In the genomic region with DNA sequence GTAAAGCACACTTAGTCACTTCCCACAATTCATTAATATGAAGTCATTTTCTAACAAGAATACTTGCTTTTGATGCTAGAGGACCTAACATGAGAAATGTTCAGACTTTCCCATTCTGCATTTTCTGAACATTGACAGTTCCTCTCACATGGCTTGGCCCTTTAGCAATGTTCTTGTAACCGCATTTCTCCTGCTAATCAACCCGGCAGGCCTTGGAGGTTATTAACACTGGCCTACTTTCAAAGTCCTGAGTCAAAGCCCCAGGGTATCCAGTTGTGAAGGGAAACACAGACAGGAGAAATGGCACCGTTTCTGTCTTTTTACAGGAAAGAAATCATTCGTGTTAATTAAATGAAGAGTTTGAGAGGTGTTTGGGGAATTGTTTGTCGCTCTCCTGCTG, we compare ENCODE assay signal across 23 cellular contexts.
DNase-seq lines count a peak whose midpoint lies in the region; ATAC-seq lines count a peak whose summit lies in the region.
"Had no signal": no experiment of that assay in that cellular context is flagged by ENCODE, and none has a peak within 500 bp of the region (broad histone marks: within the 10 kb centered on the region; RNA-seq: fewer than 3 reads in every experiment).

No MANE protein-coding gene starts in this region.

- H3K27ac Mint-ChIP-seq in activated naive CD8-positive, alpha-beta T cell treated with anti-CD3 and anti-CD28 coated beads for 36 hours, result no peak overlapping the region
- H3K27ac Mint-ChIP-seq: activated CD4-positive, alpha-beta memory T cell treated with anti-CD3 and anti-CD28 coated beads, Interleukin-2, amount 10 ng/mL, durations not matched to agents 7 days and 5 days; activated naive CD8-positive, alpha-beta T cell treated with anti-CD3 and anti-CD28 coated beads, Interleukin-2, amount 10 ng/mL, durations not matched to agents 7 days and 5 days; memory B cell had no signal

- peak; percentile 9 for DNase-seq in G401 (ENCODE audit: low spot score)
- DNase-seq in astrocyte of the hippocampus (ENCODE audit: low read depth, low spot score), result peak; percentile 83
- DNase-seq in epidermal melanocyte (ENCODE audit: insufficient read length, low spot score), result peak; percentile 40
- DNase-seq in pons (ENCODE audit: low spot score), result peak; percentile 11
- no peak for DNase-seq in KG1 (lab: John Stamatoyannopoulos, UW)
- DNase-seq in activated naive CD8-positive, alpha-beta T cell treated with anti-CD3 and anti-CD28 coated beads for 36 hours, result no peak
- DNase-seq: activated CD4-positive, alpha-beta memory T cell treated with anti-CD3 and anti-CD28 coated beads, Interleukin-2, amount 10 ng/mL, durations not matched to agents 7 days and 5 days; activated effector memory CD4-positive, alpha-beta T cell treated with Interleukin-2 at 50 U/mL for 16 hours; activated naive CD8-positive, alpha-beta T cell treated with anti-CD3 and anti-CD28 coated beads, Interleukin-2, amount 10 ng/mL, durations not matched to agents 7 days and 5 days; brain microvascular endothelial cell; DMS79 treated with DMSO at 0.1 percent for 48 hours; H7; IMR-90; NCI-H2029 treated with DMSO at 0.1 percent for 48 hours; NCI-H345; SJCRH30; small intestine; stimulated activated CD4-positive, alpha-beta T cell treated with anti-CD3 and anti-CD28 coated beads, Interleukin-2, amount 100 ng/mL, for 24 hours; T-helper 1 cell had no signal

- in situ Hi-C loops in G401 (cut with HindIII; ENCODE audit: low sequenced_read_pairs), result no loop called here

- no peaks in the 10 kb centered on the region for H3K27me3 Mint-ChIP-seq in activated naive CD8-positive, alpha-beta T cell treated with anti-CD3 and anti-CD28 coated beads for 36 hours
- H3K27me3 Mint-ChIP-seq: activated CD4-positive, alpha-beta memory T cell treated with anti-CD3 and anti-CD28 coated beads, Interleukin-2, amount 10 ng/mL, durations not matched to agents 7 days and 5 days; activated naive CD8-positive, alpha-beta T cell treated with anti-CD3 and anti-CD28 coated beads, Interleukin-2, amount 10 ng/mL, durations not matched to agents 7 days and 5 days; memory B cell had no signal

- H3K4me3 Mint-ChIP-seq in activated naive CD8-positive, alpha-beta T cell treated with anti-CD3 and anti-CD28 coated beads for 36 hours, result no peak overlapping the region
- H3K4me3 Mint-ChIP-seq: activated CD4-positive, alpha-beta memory T cell treated with anti-CD3 and anti-CD28 coated beads, Interleukin-2, amount 10 ng/mL, durations not matched to agents 7 days and 5 days; activated naive CD8-positive, alpha-beta T cell treated with anti-CD3 and anti-CD28 coated beads, Interleukin-2, amount 10 ng/mL, durations not matched to agents 7 days and 5 days; memory B cell had no signal

- ATAC-seq in HG02884 (IDR thresholded peaks at IDR 0.05; ENCODE audit: unreplicated experiment) (no peak), HG03045 (IDR thresholded peaks at IDR 0.05; ENCODE audit: unreplicated experiment) (no peak)
- ATAC-seq: Panc1 had no signal

- no peaks in the 10 kb centered on the region for H3K36me3 Mint-ChIP-seq in activated naive CD8-positive, alpha-beta T cell treated with anti-CD3 and anti-CD28 coated beads for 36 hours
- H3K36me3 Mint-ChIP-seq: activated naive CD8-positive, alpha-beta T cell treated with anti-CD3 and anti-CD28 coated beads, Interleukin-2, amount 10 ng/mL, durations not matched to agents 7 days and 5 days; memory B cell had no signal

- peaks cover 7% of the 10 kb centered on the region for H3K9me3 Mint-ChIP-seq in activated naive CD8-positive, alpha-beta T cell treated with anti-CD3 and anti-CD28 coated beads for 36 hours

- no peaks in the 10 kb centered on the region for H3K4me1 Mint-ChIP-seq in activated naive CD8-positive, alpha-beta T cell treated with anti-CD3 and anti-CD28 coated beads for 36 hours
- H3K4me1 Mint-ChIP-seq: activated CD4-positive, alpha-beta memory T cell treated with anti-CD3 and anti-CD28 coated beads, Interleukin-2, amount 10 ng/mL, durations not matched to agents 7 days and 5 days; activated naive CD8-positive, alpha-beta T cell treated with anti-CD3 and anti-CD28 coated beads, Interleukin-2, amount 10 ng/mL, durations not matched to agents 7 days and 5 days; memory B cell had no signal

Comparison
In these comparisons a context has a peak if more than half of its experiments do, and no peak if none do; other contexts are left out.
1. DNase-seq: peak in G401 (single experiment), astrocyte of the hippocampus (single experiment), epidermal melanocyte (single experiment) and pons (single experiment); none in KG1 (single experiment) and activated naive CD8-positive, alpha-beta T cell treated with anti-CD3 and anti-CD28 coated beads for 36 hours (single experiment).